In genomic region chr9:14790628-14791027, GRCh38 we compare ENCODE assay signal across 28 cellular contexts.
"Had no signal": no experiment of that assay in that cellular context is flagged by ENCODE, and none has a peak within 500 bp of the region (broad histone marks: within the 10 kb centered on the region; RNA-seq: fewer than 3 reads in every experiment).

No MANE protein-coding gene starts in this region.

- H3K4me2 ChIP-seq: hepatocyte had no signal

- H3K27me3 ChIP-seq: body of pancreas, esophagus squamous epithelium, gastroesophageal sphincter, hepatocyte had no signal

- H3K36me3 ChIP-seq: esophagus squamous epithelium, gastroesophageal sphincter, WERI-Rb-1 had no signal

- H3K9me3 ChIP-seq: body of pancreas, esophagus squamous epithelium, gastroesophageal sphincter had no signal

- ATAC-seq: activated CD4-positive, CD25-positive, alpha-beta regulatory T cell treated with anti-CD3 and anti-CD28 coated beads, Interleukin-2, amount 50 U/mL, for 24 hours; activated CD8-positive, alpha-beta T cell treated with anti-CD3 and anti-CD28 coated beads for 36 hours; activated T-cell treated with anti-CD3 and anti-CD28 coated beads, Interleukin-2, amount 50 U/mL, for 4 hours; activated T-helper 17 cell treated with anti-CD3 and anti-CD28 coated beads, Interleukin-2, amount 50 U/mL, for 72 hours; body of pancreas; gastroesophageal sphincter; heart right ventricle had no signal

- H3K27ac ChIP-seq: body of pancreas, epithelial cell of prostate, esophagus squamous epithelium, gastroesophageal sphincter, heart right ventricle, hepatocyte, WERI-Rb-1 had no signal

- H3K4me1 ChIP-seq: body of pancreas, esophagus squamous epithelium, gastroesophageal sphincter, heart right ventricle had no signal

- H3K79me2 ChIP-seq: hepatocyte had no signal

- H2AFZ ChIP-seq: hepatocyte had no signal

- DNase-seq: activated B cell treated with CpG ODN at 0.5 μM for 24 hours; activated CD4-positive, alpha-beta T cell treated with anti-CD3 and anti-CD28 coated beads for 48 hours; activated CD4-positive, alpha-beta T cell treated with anti-CD3 and anti-CD28 coated beads, Interleukin-2, amount 50 U/mL, for 1 hour; activated CD4-positive, alpha-beta T cell treated with anti-CD3 and anti-CD28 coated beads, Interleukin-2, amount 50 U/mL, for 48 hours; activated CD8-positive, alpha-beta memory T cell treated with anti-CD3 and anti-CD28 coated beads for 24 hours; activated CD8-positive, alpha-beta T cell treated with anti-CD3 and anti-CD28 coated beads for 36 hours; activated effector memory CD4-positive, alpha-beta T cell treated with Interleukin-2 at 50 U/mL for 16 hours; activated gamma-delta T cell treated with Interleukin-2 at 50 U/mL for 16 hours; activated naive CD4-positive, alpha-beta T cell treated with anti-CD3 and anti-CD28 coated beads, Interleukin-2, amount 50 U/mL, for 16 hours; activated naive CD4-positive, alpha-beta T cell treated with Interleukin-2 at 50 U/mL for 16 hours; activated T-cell treated with anti-CD3 and anti-CD28 coated beads, Interleukin-2, amount 50 U/mL, for 4 hours; amniotic stem cell; aorta; body of pancreas; caudate nucleus; cortex of kidney; dermis blood vessel endothelial cell; effector CD8-positive, alpha-beta T cell; esophagus squamous epithelium; foreskin melanocyte; heart right ventricle; T1000; WERI-Rb-1 had no signal

- H3K4me3 ChIP-seq: body of pancreas, esophagus squamous epithelium, gastroesophageal sphincter, heart right ventricle, hepatocyte had no signal
